29 cellular contexts compared by ENCODE assay signal in the genomic region with DNA sequence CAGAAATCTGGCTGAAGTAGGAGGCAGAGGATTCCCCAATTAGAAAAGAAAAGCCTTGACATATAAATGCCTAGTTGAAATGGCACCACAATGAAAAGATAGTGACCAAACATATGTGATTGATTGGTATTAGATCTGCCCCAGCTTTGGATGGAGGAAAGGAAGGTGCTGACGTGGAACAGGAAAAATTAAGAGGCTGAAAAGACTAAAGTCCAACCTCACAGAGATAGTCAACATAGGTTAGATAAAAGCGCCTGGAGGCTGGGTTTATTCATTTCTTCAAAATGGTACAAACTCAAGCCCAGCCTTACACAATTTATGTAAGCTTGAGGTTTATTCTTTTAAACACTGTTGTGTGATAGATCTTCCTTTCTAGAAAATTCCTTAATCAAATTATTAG.
"Had no signal": no experiment of that assay in that cellular context is flagged by ENCODE, and none has a peak within 500 bp of the region (broad histone marks: within the 10 kb centered on the region; RNA-seq: fewer than 3 reads in every experiment).

No MANE protein-coding gene starts in this region.

- H3K27ac Mint-ChIP-seq: dendritic cell treated with granulocyte-macrophage colony-stimulating factor and Interleukin-4, amounts not matched to agents 40 ng/mL and 50 ng/mL, for 4 days; effector memory CD8-positive, alpha-beta T cell; endodermal cell had no signal

- ATAC-seq: effector memory CD8-positive, alpha-beta T cell; esophagus mucosa; foreskin keratinocyte; gastrocnemius medialis; gastroesophageal sphincter; heart left ventricle; heart right ventricle had no signal

- H3K27me3 Mint-ChIP-seq: dendritic cell treated with granulocyte-macrophage colony-stimulating factor and Interleukin-4, amounts not matched to agents 40 ng/mL and 50 ng/mL, for 4 days had no signal

- H3K4me3 ChIP-seq: colonic mucosa, coronary artery, dorsolateral prefrontal cortex, esophagus muscularis mucosa, esophagus squamous epithelium, gastrocnemius medialis, gastroesophageal sphincter, heart left ventricle, heart right ventricle had no signal

- H3K27me3 ChIP-seq: colonic mucosa, dorsolateral prefrontal cortex, esophagus muscularis mucosa, gastrocnemius medialis, gastroesophageal sphincter had no signal

- H3K4me3 Mint-ChIP-seq: dendritic cell treated with granulocyte-macrophage colony-stimulating factor and Interleukin-4, amounts not matched to agents 40 ng/mL and 50 ng/mL, for 4 days; effector memory CD8-positive, alpha-beta T cell; endodermal cell had no signal

- FAIRE-seq: colon, endometrium, endothelial cell of umbilical vein, frontal cortex had no signal

- H3K27ac ChIP-seq: colonic mucosa, coronary artery, dorsolateral prefrontal cortex, epithelial cell of prostate, esophagus muscularis mucosa, esophagus squamous epithelium, foreskin keratinocyte, gastrocnemius medialis, gastroesophageal sphincter, heart left ventricle, heart right ventricle had no signal

- H3K9me3 ChIP-seq: colonic mucosa, esophagus muscularis mucosa, esophagus squamous epithelium, gastrocnemius medialis, gastroesophageal sphincter, heart left ventricle, heart right ventricle had no signal

- H3K36me3 ChIP-seq: colonic mucosa, esophagus muscularis mucosa, esophagus squamous epithelium, gastrocnemius medialis, gastroesophageal sphincter, heart left ventricle, heart right ventricle had no signal

- DNase-seq: colonic mucosa; cortex of kidney; dermis blood vessel endothelial cell; dorsolateral prefrontal cortex; effector CD4-positive, alpha-beta T cell; effector CD8-positive, alpha-beta T cell; effector memory CD4-positive, alpha-beta T cell; effector memory CD8-positive, alpha-beta T cell; endodermal cell; erythroblast; esophagus squamous epithelium; foreskin fibroblast; foreskin keratinocyte; foreskin melanocyte; gastrocnemius medialis; glutamatergic neuron; head of caudate nucleus; heart left ventricle; heart right ventricle had no signal

- H3K4me1 ChIP-seq: colonic mucosa, esophagus muscularis mucosa, esophagus squamous epithelium, foreskin keratinocyte, gastrocnemius medialis, gastroesophageal sphincter, heart left ventricle, heart right ventricle had no signal
